Comparison of ENCODE assay signal across 9 cellular contexts in genomic region chr7:99928994-99929729, GRCh38. TPM values are rescaled to one million over a fixed set of nuclear protein-coding genes. Genes with fewer than 3 reads are reported as not detected.
DNase-seq lines count a peak whose midpoint lies in the region; ATAC-seq and TF ChIP-seq lines count a peak whose summit lies in the region.
"Had no signal": no experiment of that assay in that cellular context is flagged by ENCODE, and none has a peak within 500 bp of the region (broad histone marks: within the 10 kb centered on the region; RNA-seq: fewer than 3 reads in every experiment).

TSS of gene GJC3 (minus strand) at chr7:99929620. CDS start at chr7:99929620, 0 bp downstream.

- H3K4me1 ChIP-seq in OCI-LY7 (ENCODE audit: insufficient read depth, low read length, poor library complexity, severe bottlenecking), result no peaks in the 10 kb centered on the region

- H3K36me3 Mint-ChIP-seq in glutamatergic neuron (ENCODE audit: unreplicated experiment) (no peaks in the 10 kb centered on the region), osteocyte (ENCODE audit: unreplicated experiment) (no peaks in the 10 kb centered on the region)

- no peaks in the 10 kb centered on the region for H4K20me1 ChIP-seq in OCI-LY7 (ENCODE audit: insufficient read depth, low read length)

- POLR2A ChIA-PET in OCI-LY7 (lab: Charles Lee), result no interaction called here

- H3K27ac ChIP-seq in OCI-LY7 (ENCODE audit: low read depth, low read length, poor library complexity, severe bottlenecking), result no peak within 1 kb of the TSS

- H3K27me3 Mint-ChIP-seq in glutamatergic neuron (ENCODE audit: unreplicated experiment) (peaks cover 2% of the 10 kb centered on the region), osteocyte (ENCODE audit: unreplicated experiment) (peaks cover 53% of the 10 kb centered on the region)

- no peak within 1 kb of the TSS for H3K4me3 ChIP-seq in OCI-LY7 (ENCODE audit: low read depth, low read length, poor library complexity, severe bottlenecking)

- no peaks in the 10 kb centered on the region for H3K36me3 ChIP-seq in OCI-LY7 (ENCODE audit: insufficient read depth, low read length)

- peak within 1 kb of the TSS; percentile 13; the same call in 1 of the 2 replicates for H3K4me2 ChIP-seq in OCI-LY7 (ENCODE audit: low read length)

- ATAC-seq in GM19397 (IDR thresholded peaks at IDR 0.05; ENCODE audit: unreplicated experiment), result no peak
- ATAC-seq in GM21360 (IDR thresholded peaks at IDR 0.05; ENCODE audit: unreplicated experiment), result no peak

- DNase-seq in D341Med (ENCODE audit: low spot score) (peak; percentile 74), HuH-7.5 (ENCODE audit: low spot score) (peak; percentile 79), OCI-LY7 (ENCODE audit: low spot score) (peak; percentile 6), glutamatergic neuron (peak; percentile 67), osteocyte (ENCODE audit: extremely low spot score, unreplicated experiment) (peak; percentile 74)
- DNase-seq in activated naive CD4-positive, alpha-beta T cell treated with anti-CD3 and anti-CD28 coated beads, Interleukin-2, amount 50 U/mL, for 16 hours, result peak; percentile 37

- CTCF ChIA-PET in OCI-LY7 (lab: Charles Lee; ENCODE audit: unreplicated experiment), result no interaction called here

- no peaks in the 10 kb centered on the region for H3K9me2 ChIP-seq in OCI-LY7 (ENCODE audit: insufficient read depth, low read length)

- no peaks in the 10 kb centered on the region for H3K9me3 ChIP-seq in OCI-LY7 (ENCODE audit: low read length)

- H3K27ac Mint-ChIP-seq in glutamatergic neuron (ENCODE audit: unreplicated experiment), result peak within 1 kb of the TSS; percentile 80
- no peak within 1 kb of the TSS for H3K27ac Mint-ChIP-seq in osteocyte (ENCODE audit: unreplicated experiment)

- H3K4me1 Mint-ChIP-seq in glutamatergic neuron (ENCODE audit: low read depth, unreplicated experiment) (peaks cover 6% of the 10 kb centered on the region), osteocyte (ENCODE audit: unreplicated experiment) (peaks cover 8% of the 10 kb centered on the region)

- H3K79me2 ChIP-seq in OCI-LY7 (ENCODE audit: insufficient read depth, low read depth, low read length), result no peaks in the 10 kb centered on the region

- no peak within 1 kb of the TSS for H2AFZ ChIP-seq in OCI-LY7 (ENCODE audit: low read length)

- BruUV-seq in OCI-LY7 (replicated peaks; lab: Mats Ljungman, UMichigan), result no TSS peak

- H3K4me3 Mint-ChIP-seq in glutamatergic neuron (ENCODE audit: unreplicated experiment) (peak within 1 kb of the TSS; percentile 87), osteocyte (ENCODE audit: unreplicated experiment) (peak within 1 kb of the TSS; percentile 14)

- TF ChIP-seq CTCF in OCI-LY7 (conservative IDR thresholded peaks at IDR 0.05; ENCODE audit: low read length) (peak; percentile 35; the same call in 1 of the 2 replicates), glutamatergic neuron (IDR thresholded peaks at IDR 0.05; ENCODE audit: partially characterized antibody, unreplicated experiment) (no peak), osteocyte (IDR thresholded peaks at IDR 0.05) (peak; percentile 36)

- peaks cover 4% of the 10 kb centered on the region for H3K9me3 Mint-ChIP-seq in glutamatergic neuron (ENCODE audit: unreplicated experiment)
- H3K9me3 Mint-ChIP-seq in osteocyte (ENCODE audit: unreplicated experiment), result no peaks in the 10 kb centered on the region

- intact Hi-C loops in OCI-LY7 (cut with micrococcal nuclease; ENCODE audit: unreplicated experiment), result no loop called here

RNA-seq across cellular contexts. Expression of gene GJC3, which starts in this region (rescaled TPM):
- total RNA-seq in OCI-LY7 (2014; rRNA removed; shearing (Covaris generic)), result not detected in 2 replicates
- total RNA-seq in OCI-LY7 (2022) (not detected in 2 replicates), glutamatergic neuron (ENCODE audit: unreplicated experiment) (not detected), osteocyte (not detected in 2 replicates)
- total RNA-seq: urinary bladder had no signal

Comparison
In these comparisons a context has a peak if more than half of its experiments do, and no peak if none do; other contexts are left out.
1. Peak in DNase-seq and H3K4me2 ChIP-seq in OCI-LY7; RNA of the gene not detected or under 1 TPM.
2. Peak in DNase-seq in glutamatergic neuron; RNA of the gene not detected or under 1 TPM.
3. Peak in DNase-seq in osteocyte; RNA of the gene not detected or under 1 TPM.
4. DNase-seq: peak in every context shown above with its lines; median percentile 79 in HuH-7.5; 74 in D341Med; 74 in osteocyte; 67 in glutamatergic neuron; 37 in activated naive CD4-positive, alpha-beta T cell treated with anti-CD3 and anti-CD28 coated beads, Interleukin-2, amount 50 U/mL, for 16 hours; 6 in OCI-LY7.